In the genomic region with DNA sequence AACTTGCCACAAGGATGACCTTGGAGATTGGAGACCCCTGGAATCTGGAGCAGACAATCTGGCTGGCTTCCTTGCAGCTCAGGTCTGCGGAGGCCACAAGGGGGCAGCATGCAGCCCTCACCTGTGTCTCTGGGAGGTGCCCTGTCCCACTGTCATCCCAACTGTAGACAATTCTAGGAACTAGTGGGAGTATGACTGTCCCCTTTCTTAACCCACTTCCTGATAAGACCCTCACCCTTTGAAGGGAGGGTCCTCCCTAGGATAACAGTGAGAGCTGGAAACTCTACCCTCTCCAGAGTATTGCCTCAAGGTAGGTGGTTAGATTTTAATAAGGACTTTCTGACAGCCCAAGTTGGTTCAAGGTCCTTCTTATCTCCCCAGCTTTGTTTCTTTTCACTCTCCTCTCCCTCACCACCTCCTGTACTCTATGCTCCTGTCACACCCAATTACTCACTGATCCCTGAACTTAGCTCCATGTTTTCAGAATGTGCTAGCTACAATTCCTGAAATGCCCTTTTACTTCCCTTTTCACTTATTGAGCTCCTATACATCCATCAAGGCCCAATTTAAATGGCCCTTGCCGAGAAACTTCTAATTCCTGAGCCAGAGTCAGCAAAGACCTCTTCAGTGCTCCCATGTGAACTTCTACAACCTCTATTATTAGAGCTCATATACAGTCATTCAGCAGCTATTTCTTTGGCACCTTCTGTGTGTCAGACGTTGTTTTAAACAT, we compare ENCODE assay signal across 7 cellular contexts.
DNase-seq lines count a peak whose midpoint lies in the region; ATAC-seq, FAIRE-seq and TF ChIP-seq lines count a peak whose summit lies in the region.

No MANE protein-coding gene starts in this region.

- H3K4me3 ChIP-seq in retinal pigment epithelial cell (ENCODE audit: low read length) = no peak overlapping the region

- DNase-seq in GM18507 (ENCODE audit: extremely low spot score, insufficient read length, low read depth) (no peak), OCI-M1 (lab: John Stamatoyannopoulos, UW) (peak; percentile 73), glomerular visceral epithelial cell (ENCODE audit: extremely low spot score) (peak; percentile 47), retinal pigment epithelial cell (ENCODE audit: low read depth) (no peak), T1000 (lab: John Stamatoyannopoulos, UW) (no peak)
- peak; percentile 73 to 78 for DNase-seq in activated T-cell treated with anti-CD3 and anti-CD28 coated beads, Interleukin-2, amount 50 U/mL, for 48 hours

- peak; percentile 63 for FAIRE-seq in GM18507 (lab: Jason Lieb, UNC)

- peak; percentile 94 for TF ChIP-seq CTCF in retinal pigment epithelial cell (conservative IDR thresholded peaks at IDR 0.05; ENCODE audit: low read depth, low read length)

- no peak for ATAC-seq in GM19397 (IDR thresholded peaks at IDR 0.05; ENCODE audit: unreplicated experiment)

Comparison
In these comparisons a context has a peak if more than half of its experiments do, and no peak if none do; other contexts are left out.
1. DNase-seq: peak in OCI-M1 (single experiment), activated T-cell treated with anti-CD3 and anti-CD28 coated beads, Interleukin-2, amount 50 U/mL, for 48 hours (2 of 2) and glomerular visceral epithelial cell (single experiment); none in GM18507 (single experiment), retinal pigment epithelial cell (single experiment) and T1000 (single experiment).